Comparison of ENCODE assay signal across 9 cellular contexts in genomic region chr15:66254364-66255292, GRCh38. TPM values are rescaled to one million over a fixed set of nuclear protein-coding genes. Genes with fewer than 3 reads are reported as not detected.
DNase-seq lines count a peak whose midpoint lies in the region; ATAC-seq and TF ChIP-seq lines count a peak whose summit lies in the region.
"Had no signal": no experiment of that assay in that cellular context is flagged by ENCODE, and none has a peak within 500 bp of the region (broad histone marks: within the 10 kb centered on the region; RNA-seq: fewer than 3 reads in every experiment).

No MANE protein-coding gene starts in this region.

- peaks cover 92% of the 10 kb centered on the region for H3K27me3 Mint-ChIP-seq in nephron (ENCODE audit: low read depth)

- H3K27ac ChIP-seq in BLaER1 (no peak overlapping the region), HUES48 (ENCODE audit: low read depth, low read length) (no peak overlapping the region), ectodermal cell (ENCODE audit: insufficient read depth, low read depth, low read length, poor library complexity, severe bottlenecking) (no peak overlapping the region), OCI-LY7 (ENCODE audit: low read depth, low read length, poor library complexity, severe bottlenecking) (no peak overlapping the region)

- H3K4me3 ChIP-seq in BLaER1 (peak overlapping the region; percentile 70), HUES48 (ENCODE audit: low read depth, low read length) (peak overlapping the region; percentile 78), ectodermal cell (ENCODE audit: insufficient read depth, low read depth, low read length) (peak overlapping the region; percentile 44), OCI-LY7 (ENCODE audit: low read depth, low read length, poor library complexity, severe bottlenecking) (no peak overlapping the region)

- intact Hi-C loops in OCI-LY7 (cut with micrococcal nuclease; ENCODE audit: unreplicated experiment), result no loop called here
- intact Hi-C loops in sciatic nerve (cut with DNase I), result no loop called here

- H3K9ac ChIP-seq in BLaER1 (no peak overlapping the region), HUES48 (ENCODE audit: low read depth, low read length) (no peak overlapping the region)

- H3K9me2 ChIP-seq in OCI-LY7 (ENCODE audit: insufficient read depth, low read length), result no peaks in the 10 kb centered on the region

- H3K27me3 ChIP-seq in BLaER1 (peaks cover 79% of the 10 kb centered on the region), HUES48 (ENCODE audit: control insufficient read depth, insufficient read depth, low read length) (peaks cover 83% of the 10 kb centered on the region), ectodermal cell (ENCODE audit: control insufficient read depth, insufficient read depth, low read length, poor library complexity, severe bottlenecking) (peaks cover 82% of the 10 kb centered on the region)

- no peak for TF ChIP-seq CTCF in nephron (IDR thresholded peaks at IDR 0.05; ENCODE audit: unreplicated experiment in 3 of 3)
- TF ChIP-seq CTCF in OCI-LY7 (conservative IDR thresholded peaks at IDR 0.05; ENCODE audit: low read length), result no peak

- CTCF ChIA-PET in OCI-LY7 (lab: Charles Lee; ENCODE audit: unreplicated experiment), result no interaction called here

- no peaks in the 10 kb centered on the region for H3K36me3 Mint-ChIP-seq in nephron (ENCODE audit: low read depth)

- POLR2A ChIA-PET in OCI-LY7 (lab: Charles Lee), result no interaction called here

- H3K4me1 Mint-ChIP-seq in nephron, result peaks cover 8% of the 10 kb centered on the region

- H3K9me3 ChIP-seq in BLaER1 (no peaks in the 10 kb centered on the region), HUES48 (ENCODE audit: control insufficient read depth, insufficient read depth, low read length) (no peaks in the 10 kb centered on the region), ectodermal cell (ENCODE audit: control insufficient read depth, low read length) (no peaks in the 10 kb centered on the region), OCI-LY7 (ENCODE audit: low read length) (no peaks in the 10 kb centered on the region)

- no peak for ATAC-seq in sciatic nerve

- H3K4me1 ChIP-seq in BLaER1 (peaks cover 22% of the 10 kb centered on the region), HUES48 (ENCODE audit: control insufficient read depth, insufficient read depth, low read length) (peaks cover 26% of the 10 kb centered on the region), ectodermal cell (ENCODE audit: control insufficient read depth, insufficient read depth, low read length) (peaks cover 14% of the 10 kb centered on the region), OCI-LY7 (ENCODE audit: insufficient read depth, low read length, poor library complexity, severe bottlenecking) (peaks cover 10% of the 10 kb centered on the region)

- H2AFZ ChIP-seq in OCI-LY7 (ENCODE audit: low read length), result no peak overlapping the region

- H3K79me2 ChIP-seq in OCI-LY7 (ENCODE audit: insufficient read depth, low read depth, low read length), result no peaks in the 10 kb centered on the region

- no peaks in the 10 kb centered on the region for H3K36me3 ChIP-seq in BLaER1
- no peaks in the 10 kb centered on the region for H3K36me3 ChIP-seq in HUES48 (ENCODE audit: control insufficient read depth, insufficient read depth, low read length)
- H3K36me3 ChIP-seq in ectodermal cell (ENCODE audit: control insufficient read depth, insufficient read depth, low read length), result no peaks in the 10 kb centered on the region
- H3K36me3 ChIP-seq in OCI-LY7 (ENCODE audit: insufficient read depth, low read length), result no peaks in the 10 kb centered on the region

- no peak overlapping the region for H3K27ac Mint-ChIP-seq in nephron

- 10 to 12% methylated on average over 35 of the region's 35 CpGs for WGBS in ectodermal cell, 2 experiments

- H4K20me1 ChIP-seq in BLaER1 (peaks cover 35% of the 10 kb centered on the region), OCI-LY7 (ENCODE audit: insufficient read depth, low read length) (no peaks in the 10 kb centered on the region)

- H3K9me3 Mint-ChIP-seq in nephron, result no peaks in the 10 kb centered on the region

- H3K4me2 ChIP-seq in BLaER1 (peak overlapping the region; percentile 98), OCI-LY7 (ENCODE audit: low read length) (no peak overlapping the region)

- peak overlapping the region; percentile 82 to 90 (median 85) for H3K4me3 Mint-ChIP-seq in nephron

- BruUV-seq in OCI-LY7 (replicated peaks; lab: Mats Ljungman, UMichigan), result no TSS peak

- no peak for DNase-seq in OCI-LY7 (ENCODE audit: low spot score)
- no peak for DNase-seq in activated gamma-delta T cell (lab: John Stamatoyannopoulos, UW)
- DNase-seq in sciatic nerve (ENCODE audit: low spot score), result no peak
- DNase-seq in AG20443 (ENCODE audit: low spot score), result no peak
- DNase-seq: activated effector memory CD4-positive, alpha-beta T cell treated with anti-CD3 and anti-CD28 coated beads, Interleukin-2, amount 50 U/mL, for 16 hours had no signal

RNA-seq across cellular contexts. Expression of gene MEGF11, which starts 1.1 kb away (rescaled TPM):
- 0.91 TPM for polyA plus RNA-seq in ectodermal cell (2013, experiment 1 of 4)
- polyA plus RNA-seq in ectodermal cell (2013, experiment 2 of 4), result 0.92 TPM
- polyA plus RNA-seq in ectodermal cell (2013, experiment 3 of 4), result 0.75 TPM
- 0.97 TPM for polyA plus RNA-seq in ectodermal cell (2013, experiment 4 of 4)
- total RNA-seq in OCI-LY7 (2014; rRNA removed; shearing (Covaris generic)), result 3.3 and 3.5 TPM in 2 replicates
- 6.8 and 9.1 TPM in 2 replicates for total RNA-seq in OCI-LY7 (2022)
- total RNA-seq in sciatic nerve, result 6.8 TPM

RNA-seq across cellular contexts. Expression of gene DIS3L, which starts 38.7 kb away (rescaled TPM):
- 14.5 TPM for polyA plus RNA-seq in ectodermal cell (2013, experiment 1 of 4)
- polyA plus RNA-seq in ectodermal cell (2013, experiment 2 of 4), result 13.0 TPM
- polyA plus RNA-seq in ectodermal cell (2013, experiment 3 of 4), result 10.5 TPM
- 11.5 TPM for polyA plus RNA-seq in ectodermal cell (2013, experiment 4 of 4)
- 33.9 and 41.2 TPM in 2 replicates for total RNA-seq in OCI-LY7 (2014; rRNA removed; shearing (Covaris generic))
- 57.8 and 67.6 TPM in 2 replicates for total RNA-seq in OCI-LY7 (2022)
- 43.4 TPM for total RNA-seq in sciatic nerve
